8 cellular contexts compared by ENCODE assay signal in genomic region chr3:9792405-9793160, GRCh38. TPM values are rescaled to one million over a fixed set of nuclear protein-coding genes. Genes with fewer than 3 reads are reported as not detected.
DNase-seq lines count a peak whose midpoint lies in the region; ATAC-seq and TF ChIP-seq lines count a peak whose summit lies in the region.

ARPC4 (plus strand) TSS chr3:9793082; CDS start chr3:9793122, 40 bp downstream.
TADA3 (minus strand) TSS chr3:9792473; CDS start chr3:9791466, 1,007 bp downstream.

- intact Hi-C loops in mucosa of descending colon (cut with DNase I, micrococcal nuclease): no loop called here

- H3K4me3 ChIP-seq in epithelial cell of esophagus (ENCODE audit: low read length): peak within 1 kb of the TSS; percentile 59
- peak within 1 kb of the TSS; percentile 98 for H3K4me3 ChIP-seq in mucosa of descending colon

- no peaks in the 10 kb centered on the region for H3K9me3 ChIP-seq in mucosa of descending colon

- DNase-seq in DMS153 (lab: John Stamatoyannopoulos, UW) (peak; percentile 62), OCI-M2 (lab: John Stamatoyannopoulos, UW; ENCODE audit: unreplicated experiment) (peak; percentile 82), activated T-cell treated with anti-CD3 and anti-CD28 coated beads for 4 hours (peak; percentile 94), epithelial cell of esophagus (ENCODE audit: low read depth) (peak; percentile 96), mucosa of descending colon (peak; percentile 95 to 96 (median 96))
- DNase-seq in stimulated activated CD8-positive, alpha-beta memory T cell treated with anti-CD3 and anti-CD28 coated beads, Interleukin-4, amount 100 ng/mL, for 1 hour (ENCODE audit: low read depth in 2 of 2, low spot score in 1 of 2): peak; percentile 82 to 88

- ATAC-seq in GM21619 (IDR thresholded peaks at IDR 0.05; ENCODE audit: unreplicated experiment) (peak; percentile 81), mucosa of descending colon (peak; percentile 93)

- TF ChIP-seq EP300 in Ishikawa (IDR thresholded peaks at IDR 0.05; ENCODE audit: borderline replicate concordance): peak; percentile 59; the same call in 1 of the 2 replicates

- TF ChIP-seq CTCF in epithelial cell of esophagus (IDR thresholded peaks at IDR 0.05; ENCODE audit: insufficient read depth, low read depth, low read length, missing control alignments) (no peak), mucosa of descending colon (IDR thresholded peaks at IDR 0.05) (no peak)

- H3K36me3 ChIP-seq in mucosa of descending colon (ENCODE audit: low read depth): peaks cover 2% of the 10 kb centered on the region

- peaks cover 9% of the 10 kb centered on the region for H3K4me1 ChIP-seq in mucosa of descending colon (ENCODE audit: low read depth)

- TF ChIP-seq RAD21 in Ishikawa (IDR thresholded peaks at IDR 0.05; ENCODE audit: low read depth): no peak

TF ChIP-seq in Ishikawa, 13 proteins besides CTCF, POLR2A, EP300 and RAD21:
- no peak for TF ChIP-seq TEAD4 (IDR thresholded peaks at IDR 0.05)
- TF ChIP-seq TAF1 (IDR thresholded peaks at IDR 0.05; ENCODE audit: low read depth): peak; percentile 66
- 0 out of 2 replicates have a peak, but pooled peaks have one; percentile 14 for TF ChIP-seq YY1 (IDR thresholded peaks at IDR 0.05; ENCODE audit: low read depth)
- no peak for TF ChIP-seq TCF12 (IDR thresholded peaks at IDR 0.05; ENCODE audit: low read depth)
- 0 out of 2 replicates have a peak, but pooled peaks have one; percentile 25 for TF ChIP-seq MAX (IDR thresholded peaks at IDR 0.05)
- peak; percentile 79 for TF ChIP-seq EGR1 (IDR thresholded peaks at IDR 0.05)
- peak; percentile 25; the same call in 1 of the 2 replicates for TF ChIP-seq CREB1 (IDR thresholded peaks at IDR 0.05; ENCODE audit: low read depth)

RNA-seq across cellular contexts. Expression of gene ARPC4, which starts in this region (rescaled TPM):
- total RNA-seq in mucosa of descending colon: 100 to 1,000 TPM; 154 to 219 (median 212) TPM

RNA-seq across cellular contexts. Expression of gene TADA3, which starts in this region (rescaled TPM):
- 10 to 100 TPM; 63.0 to 66.1 (median 63.2) TPM for total RNA-seq in mucosa of descending colon

Comparison
In these comparisons a context has a peak if more than half of its experiments do, and no peak if none do; other contexts are left out.
1. Peak in every context shown above with its lines: DNase-seq, ATAC-seq and H3K4me3 ChIP-seq.